13 cellular contexts compared by ENCODE assay signal in the genomic region with DNA sequence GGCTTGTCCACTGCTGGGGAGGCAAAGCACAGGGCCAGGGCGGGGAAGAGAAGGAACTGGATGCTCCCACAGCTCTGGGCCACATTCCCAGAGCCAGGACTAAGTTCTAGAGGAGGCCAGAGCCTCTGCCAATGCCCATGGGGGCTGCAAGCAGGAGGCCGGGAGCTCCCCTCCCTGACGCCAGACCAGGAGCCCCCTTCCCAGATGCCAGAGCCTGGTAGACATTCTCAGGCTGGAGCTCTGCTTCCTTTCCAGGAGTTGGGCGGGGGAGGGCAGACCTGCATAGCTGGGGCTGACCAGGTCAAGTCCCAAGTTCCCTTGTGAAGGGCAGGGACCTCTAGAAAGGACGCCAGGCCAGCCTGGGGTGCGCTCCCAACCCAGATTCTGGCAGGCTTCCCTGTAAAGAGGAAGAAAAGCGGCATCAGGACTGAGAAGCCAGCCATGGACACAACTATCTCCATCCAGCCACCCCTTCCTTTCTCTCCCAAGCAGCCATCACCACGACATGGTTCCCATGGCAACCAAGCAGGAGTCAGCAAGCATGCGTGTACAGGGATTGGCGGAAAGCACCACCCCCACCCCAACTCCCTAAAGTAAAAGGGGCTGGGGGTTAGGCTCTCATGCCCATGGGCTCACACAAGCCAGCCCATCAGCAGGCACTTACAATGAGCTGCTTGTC. TPM values are rescaled to one million over a fixed set of nuclear protein-coding genes. Genes with fewer than 3 reads are reported as not detected.
A peak's percentile ranks its signal among the peaks of the same experiment; 100 is the strongest.
DNase-seq lines count a peak whose midpoint lies in the region; ATAC-seq and TF ChIP-seq lines count a peak whose summit lies in the region.
"Had no signal": no experiment of that assay in that cellular context is flagged by ENCODE, and none has a peak within 500 bp of the region (broad histone marks: within the 10 kb centered on the region; RNA-seq: fewer than 3 reads in every experiment).

No MANE protein-coding gene starts in this region.

- peak overlapping the region; percentile 31 for H3K27ac Mint-ChIP-seq in CD4-positive, alpha-beta T cell
- H3K27ac Mint-ChIP-seq in H9 (peak overlapping the region in 1 of 3 experiments; percentile 26; a peak in 2 of 7 replicates), endothelial cell (ENCODE audit: unreplicated experiment) (no peak overlapping the region)
- peak overlapping the region in 9 of 10 donors; percentile 27 to 93 (median 67) for H3K27ac Mint-ChIP-seq in naive thymus-derived CD8-positive, alpha-beta T cell

- H3K18ac ChIP-seq in H9 (ENCODE audit: insufficient read length, low read depth, low read length) = peak overlapping the region; percentile 53

- H3K79me1 ChIP-seq in H9 (ENCODE audit: insufficient read depth, low read depth, low read length, poor library complexity, severe bottlenecking) = no peaks in the 10 kb centered on the region

- no peak overlapping the region for H2BK15ac ChIP-seq in H9 (ENCODE audit: low read depth, low read length)

- H2BK12ac ChIP-seq in H9 (ENCODE audit: insufficient read length, low read depth, low read length) = no peak overlapping the region

- 0 out of 2 replicates have a peak, but pooled peaks cover 3% of the 10 kb centered on the region for H3K4me1 ChIP-seq in H9 (ENCODE audit: insufficient read depth, low read length)
- H3K4me1 ChIP-seq: sigmoid colon had no signal

- no peak overlapping the region for H2AK5ac ChIP-seq in H9 (ENCODE audit: insufficient read length, low read length)

- H3K4me3 Mint-ChIP-seq in CD4-positive, alpha-beta T cell = no peak overlapping the region
- H3K4me3 Mint-ChIP-seq in H9 (no peak overlapping the region), endothelial cell (ENCODE audit: unreplicated experiment) (no peak overlapping the region)
- H3K4me3 Mint-ChIP-seq in naive thymus-derived CD8-positive, alpha-beta T cell = peak overlapping the region in 1 of 10 donors; percentile 32

- POLR2A ChIA-PET in CD4-positive, alpha-beta T cell (lab: Charles Lee) = no interaction called here
- POLR2A ChIA-PET in naive thymus-derived CD8-positive, alpha-beta T cell (lab: Charles Lee) = interaction anchor here (1.4 to 3.2 kb wide), 2 partner anchors 11 to 15 kb away, joined by 3 to 20 read pairs; no protein-coding TSS in a partner anchor

- H3K4ac ChIP-seq in H9 (ENCODE audit: low read depth, low read length) = no peak overlapping the region

- no peaks in the 10 kb centered on the region for H3K9me3 ChIP-seq in CD4-positive, alpha-beta T cell (ENCODE audit: control insufficient read depth, low read length)
- H3K9me3 ChIP-seq in H9 (ENCODE audit: control insufficient read depth, low read depth, low read length) = no peaks in the 10 kb centered on the region
- H3K9me3 ChIP-seq: sigmoid colon, testis had no signal

- no peak for DNase-seq in CD4-positive, alpha-beta T cell
- DNase-seq in H9 (peak; percentile 54), RPMI8226 (no peak), NCI-H2081 (lab: John Stamatoyannopoulos, UW) (no peak), endothelial cell (ENCODE audit: low spot score) (no peak)
- DNase-seq in naive thymus-derived CD8-positive, alpha-beta T cell = no peak
- DNase-seq: activated effector memory CD4-positive, alpha-beta T cell treated with anti-CD3 and anti-CD28 coated beads, Interleukin-2, amount 50 U/mL, for 16 hours; central memory CD4-positive, alpha-beta T cell; NCI-H187 treated with DMSO at 0.1 percent for 48 hours; sigmoid colon; testis had no signal

- CTCF ChIA-PET in CD4-positive, alpha-beta T cell (lab: Charles Lee) = no interaction called here

- no peaks in the 10 kb centered on the region for H4K20me1 ChIP-seq in H9 (ENCODE audit: control insufficient read depth, insufficient read depth, insufficient read length)

- no peak overlapping the region for H4K5ac ChIP-seq in H9 (ENCODE audit: insufficient read length, low read depth, low read length)

- H3K23ac ChIP-seq in H9 (ENCODE audit: insufficient read length, low read depth, low read length) = no peak overlapping the region

- no CpG with 5 or more reads among the region's 10 CpGs for WGBS in H9 (ENCODE audit: extremely low coverage, insufficient read length, low lambda C conversion rate)

- H3K56ac ChIP-seq in H9 (ENCODE audit: insufficient read length, low read depth, low read length) = no peak overlapping the region

- no peak overlapping the region for H2BK120ac ChIP-seq in H9 (ENCODE audit: low read depth, low read length, poor library complexity, severe bottlenecking)

- H3K4me2 ChIP-seq in H9 (ENCODE audit: insufficient read depth, insufficient read length, low read length) = no peak overlapping the region

- no peak overlapping the region for H4K91ac ChIP-seq in H9 (ENCODE audit: insufficient read length, low read depth, low read length)

- no peak overlapping the region for H4K8ac ChIP-seq in H9 (replicated peaks; ENCODE audit: insufficient read length, low read depth, low read length)

- no peaks in the 10 kb centered on the region for H3K23me2 ChIP-seq in H9 (ENCODE audit: insufficient read length, low read depth, low read length, poor library complexity, severe bottlenecking)

- no peaks in the 10 kb centered on the region for H3K9me3 Mint-ChIP-seq in CD4-positive, alpha-beta T cell
- H3K9me3 Mint-ChIP-seq in H9 (no peaks in the 10 kb centered on the region), endothelial cell (ENCODE audit: unreplicated experiment) (no peaks in the 10 kb centered on the region)
- no peaks in the 10 kb centered on the region for H3K9me3 Mint-ChIP-seq in naive thymus-derived CD8-positive, alpha-beta T cell

- no peak overlapping the region for H2BK20ac ChIP-seq in H9 (ENCODE audit: low read depth, low read length, poor library complexity, severe bottlenecking)

- intact Hi-C loops in CD4-positive, alpha-beta T cell (cut with DNase I, micrococcal nuclease) = no loop called here

- peaks cover 55% of the 10 kb centered on the region for H3K4me1 Mint-ChIP-seq in CD4-positive, alpha-beta T cell (ENCODE audit: low read depth)
- H3K4me1 Mint-ChIP-seq in H9 = peaks cover 22 to 24% of the 10 kb centered on the region in 2 experiments
- peaks cover 39 to 61% (median 53%) of the 10 kb centered on the region in 4 donors for H3K4me1 Mint-ChIP-seq in naive thymus-derived CD8-positive, alpha-beta T cell
- H3K4me1 Mint-ChIP-seq in endothelial cell (ENCODE audit: unreplicated experiment) = peaks cover 17% of the 10 kb centered on the region

- ATAC-seq in CD4-positive, alpha-beta T cell (ENCODE audit: poor library complexity) = no peak
- ATAC-seq in naive thymus-derived CD8-positive, alpha-beta T cell = no peak
- ATAC-seq: activated CD4-positive, CD25-positive, alpha-beta regulatory T cell treated with anti-CD3 and anti-CD28 coated beads, Interleukin-2, amount 50 U/mL, for 24 hours had no signal

- H2BK5ac ChIP-seq in H9 (ENCODE audit: insufficient read length, low read length) = no peak overlapping the region

- H3K27me3 Mint-ChIP-seq in CD4-positive, alpha-beta T cell = no peaks in the 10 kb centered on the region
- H3K27me3 Mint-ChIP-seq in H9 (ENCODE audit: low read depth) = no peaks in the 10 kb centered on the region; the same call in 1 of the 2 replicates
- no peaks in the 10 kb centered on the region for H3K27me3 Mint-ChIP-seq in naive thymus-derived CD8-positive, alpha-beta T cell
- H3K27me3 Mint-ChIP-seq in endothelial cell (ENCODE audit: unreplicated experiment) = peaks cover 13% of the 10 kb centered on the region

- peaks cover 1% of the 10 kb centered on the region; the same call in 1 of the 2 replicates for H3K79me2 ChIP-seq in H9 (ENCODE audit: insufficient read depth, low read length)

- H3K14ac ChIP-seq in H9 (ENCODE audit: insufficient read depth, low read length) = peak overlapping the region; percentile 46; the same call in 1 of the 2 replicates

- H3K27me3 ChIP-seq in CD4-positive, alpha-beta T cell (ENCODE audit: control insufficient read depth, insufficient read depth, low read length) = no peaks in the 10 kb centered on the region
- H3K27me3 ChIP-seq in H9 (ENCODE audit: insufficient read depth, low read length) = no peaks in the 10 kb centered on the region
- H3K27me3 ChIP-seq: testis had no signal

- no peak for TF ChIP-seq CTCF in CD4-positive, alpha-beta T cell (IDR thresholded peaks at IDR 0.05)
- no peak for TF ChIP-seq CTCF in H9 (conservative IDR thresholded peaks at IDR 0.05)
- no peak for TF ChIP-seq CTCF in endothelial cell (IDR thresholded peaks at IDR 0.05; ENCODE audit: unreplicated experiment)

- no peak overlapping the region for H3K9ac ChIP-seq in H9 (ENCODE audit: extremely low read depth, insufficient read length, low read length)

- H2AFZ ChIP-seq in H9 (ENCODE audit: low read length) = no peak overlapping the region

- H3K27ac ChIP-seq in CD4-positive, alpha-beta T cell (ENCODE audit: low read depth, low read length) = no peak overlapping the region
- no peak overlapping the region for H3K27ac ChIP-seq in H9 (ENCODE audit: insufficient read length, low read depth, low read length)
- H3K27ac ChIP-seq in cingulate gyrus (ENCODE audit: low read depth, low read length) = peak overlapping the region; percentile 83
- H3K27ac ChIP-seq: sigmoid colon, testis had no signal

- H3T11ph ChIP-seq in H9 (ENCODE audit: low read length) = no peak overlapping the region

- peaks cover 28% of the 10 kb centered on the region for H3K36me3 Mint-ChIP-seq in CD4-positive, alpha-beta T cell (ENCODE audit: low read depth)
- peaks cover 0 to 2% (median 0%) of the 10 kb centered on the region in 3 experiments; a peak in 2 of 7 replicates for H3K36me3 Mint-ChIP-seq in H9 (ENCODE audit: insufficient read depth in 1 of 3, low read depth in 3 of 3)
- H3K36me3 Mint-ChIP-seq in naive thymus-derived CD8-positive, alpha-beta T cell = peaks cover 0 to 19% (median 0%) of the 10 kb centered on the region in 3 donors
- H3K36me3 Mint-ChIP-seq in endothelial cell (ENCODE audit: low read depth, unreplicated experiment) = no peaks in the 10 kb centered on the region

RNA-seq across cellular contexts. Expression of a gene that starts 13.4 kb away (rescaled TPM):
- 10 to 100 TPM; 64.5 to 65.4 TPM for total RNA-seq in CD4-positive, alpha-beta T cell
- total RNA-seq in H9 (2021) (7.0 and 7.5 TPM in 2 replicates), endothelial cell (ENCODE audit: unreplicated experiment) (8.4 TPM)
- 10 to 100 TPM; 91.7 to 95.3 TPM for total RNA-seq in naive thymus-derived CD8-positive, alpha-beta T cell
- polyA plus RNA-seq in naive thymus-derived CD8-positive, alpha-beta T cell = 1 to 10 TPM; 2.2 to 8.3 (median 3.5) TPM
